In genomic region chr19:42115219-42115618, GRCh38 we compare ENCODE assay signal across 12 cellular contexts. TPM values are rescaled to one million over a fixed set of nuclear protein-coding genes. Genes with fewer than 3 reads are reported as not detected.
DNase-seq lines count a peak whose midpoint lies in the region; ATAC-seq and TF ChIP-seq lines count a peak whose summit lies in the region.
"Had no signal": no experiment of that assay in that cellular context is flagged by ENCODE, and none has a peak within 500 bp of the region (broad histone marks: within the 10 kb centered on the region; RNA-seq: fewer than 3 reads in every experiment).

No MANE protein-coding gene starts in this region.

- TF ChIP-seq CTCF in cardiac muscle cell (IDR thresholded peaks at IDR 0.05; ENCODE audit: low read depth, low read length) (no peak), RWPE1 (conservative IDR thresholded peaks at IDR 0.05; ENCODE audit: low read depth) (no peak), fibroblast of mammary gland (conservative IDR thresholded peaks at IDR 0.05; ENCODE audit: control insufficient read depth, insufficient read depth, low read depth, low read length) (no peak), WTC11 (IDR thresholded peaks at IDR 0.05) (no peak), ovary (IDR thresholded peaks at IDR 0.05) (no peak)

- H3K27me3 Mint-ChIP-seq in stimulated activated naive CD8-positive, alpha-beta T cell treated with anti-CD3 and anti-CD28 coated beads, Interleukin-15, amount 100 ng/mL, for 72 hours = no peaks in the 10 kb centered on the region
- H3K27me3 Mint-ChIP-seq in WTC11 (ENCODE audit: low read depth) = peaks cover 4% of the 10 kb centered on the region
- H3K27me3 Mint-ChIP-seq: dendritic cell treated with granulocyte-macrophage colony-stimulating factor and Interleukin-4, amounts not matched to agents 40 ng/mL and 50 ng/mL, for 4 days had no signal

- WGBS in ovary, 3 donors = 15 to 24% (median 16%) methylated on average over 4 of the region's 4 CpGs

- H3K9me3 Mint-ChIP-seq in stimulated activated naive CD8-positive, alpha-beta T cell treated with anti-CD3 and anti-CD28 coated beads, Interleukin-15, amount 100 ng/mL, for 72 hours = no peaks in the 10 kb centered on the region
- H3K9me3 Mint-ChIP-seq in WTC11 = no peaks in the 10 kb centered on the region
- H3K9me3 Mint-ChIP-seq: dendritic cell treated with granulocyte-macrophage colony-stimulating factor and Interleukin-4, amounts not matched to agents 40 ng/mL and 50 ng/mL, for 4 days had no signal

- H3K9me3 ChIP-seq in cardiac muscle cell (ENCODE audit: low read depth) = no peaks in the 10 kb centered on the region
- H3K9me3 ChIP-seq in ovary = no peaks in the 10 kb centered on the region
- H3K9me3 ChIP-seq: prostate gland had no signal

- H3K27ac ChIP-seq in cardiac muscle cell (no peak overlapping the region), RWPE1 (peak overlapping the region; percentile 93), ovary (no peak overlapping the region)
- H3K27ac ChIP-seq: prostate gland had no signal

- CTCF ChIA-PET in RWPE1 (lab: Yijun Ruan, JAX) (no interaction called here), WTC11 (lab: Charles Lee) (interaction anchor here (1.0 to 4.5 kb wide), 10 partner anchors 13 to 128 kb away, joined by 3 to 52 read pairs (median 8); partner anchors contain the start of genes POU2F2 and ZNF574)

- intact Hi-C loops in left ventricle myocardium superior (cut with micrococcal nuclease) (no loop called here), ovary (cut with DNase I) (no loop called here)

- no peaks in the 10 kb centered on the region for H3K4me1 ChIP-seq in cardiac muscle cell (ENCODE audit: low read depth)
- H3K4me1 ChIP-seq in ovary (ENCODE audit: insufficient read depth) = no peaks in the 10 kb centered on the region
- H3K4me1 ChIP-seq: prostate gland had no signal

- no peak overlapping the region for H3K4me3 Mint-ChIP-seq in stimulated activated naive CD8-positive, alpha-beta T cell treated with anti-CD3 and anti-CD28 coated beads, Interleukin-15, amount 100 ng/mL, for 72 hours
- no peak overlapping the region for H3K4me3 Mint-ChIP-seq in WTC11
- H3K4me3 Mint-ChIP-seq: dendritic cell treated with granulocyte-macrophage colony-stimulating factor and Interleukin-4, amounts not matched to agents 40 ng/mL and 50 ng/mL, for 4 days had no signal

- no peaks in the 10 kb centered on the region for H3K36me3 ChIP-seq in cardiac muscle cell
- H3K36me3 ChIP-seq in ovary = no peaks in the 10 kb centered on the region
- H3K36me3 ChIP-seq: prostate gland had no signal

- ATAC-seq in left ventricle myocardium superior (no peak), WTC11 (no peak)
- ATAC-seq in stimulated activated naive CD8-positive, alpha-beta T cell treated with anti-CD3 and anti-CD28 coated beads, Interleukin-15, amount 100 ng/mL, for 72 hours = no peak

- H3K4me1 Mint-ChIP-seq in stimulated activated naive CD8-positive, alpha-beta T cell treated with anti-CD3 and anti-CD28 coated beads, Interleukin-15, amount 100 ng/mL, for 72 hours = peaks cover 79% of the 10 kb centered on the region
- peaks cover 12% of the 10 kb centered on the region for H3K4me1 Mint-ChIP-seq in WTC11

- no peak for TF ChIP-seq EP300 in ovary (IDR thresholded peaks at IDR 0.05)

- H3K36me3 Mint-ChIP-seq in WTC11 = no peaks in the 10 kb centered on the region

- H3K4me3 ChIP-seq in cardiac muscle cell (no peak overlapping the region), fibroblast of mammary gland (ENCODE audit: control insufficient read depth, low read depth, low read length) (no peak overlapping the region), ovary (no peak overlapping the region)
- H3K4me3 ChIP-seq: prostate gland had no signal

- H3K27ac Mint-ChIP-seq in stimulated activated naive CD8-positive, alpha-beta T cell treated with anti-CD3 and anti-CD28 coated beads, Interleukin-15, amount 100 ng/mL, for 72 hours = peak overlapping the region; percentile 27 to 77
- no peak overlapping the region for H3K27ac Mint-ChIP-seq in WTC11
- H3K27ac Mint-ChIP-seq: dendritic cell treated with granulocyte-macrophage colony-stimulating factor and Interleukin-4, amounts not matched to agents 40 ng/mL and 50 ng/mL, for 4 days had no signal

- TF ChIP-seq POLR2A in ovary (IDR thresholded peaks at IDR 0.05) = no peak

- DNase-seq in cardiac muscle cell (ENCODE audit: low read depth in 1 of 2, low spot score in 1 of 2) = peak; percentile 32 to 64
- no peak for DNase-seq in left ventricle myocardium superior
- no peak for DNase-seq in RWPE1 (ENCODE audit: low spot score)
- DNase-seq in fibroblast of mammary gland (ENCODE audit: low read depth) = peak; percentile 30
- no peak for DNase-seq in stimulated activated naive CD8-positive, alpha-beta T cell treated with anti-CD3 and anti-CD28 coated beads, Interleukin-15, amount 100 ng/mL, for 72 hours
- no peak for DNase-seq in WTC11 (ENCODE audit: low spot score)
- no peak for DNase-seq in central memory CD4-positive, alpha-beta T cell
- DNase-seq in ovary = no peak
- DNase-seq: midbrain, SIG-M5 had no signal

- no peaks in the 10 kb centered on the region for H3K27me3 ChIP-seq in cardiac muscle cell
- no peaks in the 10 kb centered on the region for H3K27me3 ChIP-seq in ovary

- POLR2A ChIA-PET in RWPE1 (lab: Yijun Ruan, JAX; ENCODE audit: low non-redundant PET) = interaction anchor here (0.6 kb wide), 2 partner anchors 12 to 101 kb away, joined by 4 to 10 read pairs; no protein-coding TSS in a partner anchor
- POLR2A ChIA-PET in WTC11 (lab: Charles Lee) = no interaction called here

TF ChIP-seq in WTC11, 78 proteins besides CTCF, POLR2A, EP300 and RAD21:
- TF ChIP-seq PRRX2 (CRISPR knock-in tag; IDR thresholded peaks at IDR 0.05) (no peak), MAX (CRISPR knock-in tag; IDR thresholded peaks at IDR 0.05) (no peak), TEAD4 (CRISPR knock-in tag; IDR thresholded peaks at IDR 0.05) (no peak), ZNF423 (CRISPR knock-in tag; IDR thresholded peaks at IDR 0.05) (no peak), NFE2L1 (CRISPR knock-in tag; IDR thresholded peaks at IDR 0.05) (no peak), OVOL2 (CRISPR knock-in tag; IDR thresholded peaks at IDR 0.05; ENCODE audit: borderline replicate concordance) (no peak), ZNF121 (CRISPR knock-in tag; IDR thresholded peaks at IDR 0.05) (no peak), E2F1 (CRISPR knock-in tag; IDR thresholded peaks at IDR 0.05) (no peak)

RNA-seq across cellular contexts. Expression of gene POU2F2, which starts 17.0 kb away (rescaled TPM):
- not detected in 2 replicates for total RNA-seq in cardiac muscle cell
- 0.12 and 0.31 TPM in 2 replicates for polyA plus RNA-seq in cardiac muscle cell
- total RNA-seq in left ventricle myocardium superior = 1.8 TPM
- total RNA-seq in WTC11 (2021) = 6.0 to 7.7 TPM (median 6.6 TPM) in 3 replicates
- 1 to 10 TPM in 4 of 7 donors, under 1 TPM in 2, not detected in 1; 0.72 to 4.3 (median 1.4) TPM for total RNA-seq in ovary
- polyA plus RNA-seq in ovary = 1 to 10 TPM in 1 of 2 donors, under 1 TPM in 1; 0.52 to 1.2 TPM

RNA-seq across cellular contexts. Expression of gene ZNF574, which starts 39.3 kb away (rescaled TPM):
- total RNA-seq in cardiac muscle cell (29.2 and 36.2 TPM in 2 replicates), left ventricle myocardium superior (10.2 TPM), WTC11 (2021) (30.6 to 34.0 TPM (median 33.4 TPM) in 3 replicates), ovary (10 to 100 TPM; 10.3 to 24.6 (median 18.2) TPM)
- polyA plus RNA-seq in cardiac muscle cell (23.9 and 32.5 TPM in 2 replicates), ovary (10 to 100 TPM in 1 of 2 donors, 1 to 10 TPM in 1; 2.4 to 14.9 TPM)

RNA-seq across cellular contexts. Expression of gene GRIK5, which starts 45.2 kb away (rescaled TPM):
- total RNA-seq in cardiac muscle cell (9.1 and 11.8 TPM in 2 replicates), left ventricle myocardium superior (5.4 TPM), WTC11 (2021) (52.3 to 71.3 TPM (median 66.3 TPM) in 3 replicates), ovary (10 to 100 TPM in 2 of 7 donors, 1 to 10 TPM in 5; 1.7 to 16.3 (median 3.7) TPM)
- polyA plus RNA-seq in cardiac muscle cell (3.4 and 6.3 TPM in 2 replicates), ovary (1 to 10 TPM; 2.9 to 5.3 TPM)

Comparison
In these comparisons a context has a peak if more than half of its experiments do, and no peak if none do; other contexts are left out.
1. DNase-seq: peak in cardiac muscle cell (2 of 2) and fibroblast of mammary gland (single experiment); none in left ventricle myocardium superior (single experiment), RWPE1 (single experiment), stimulated activated naive CD8-positive, alpha-beta T cell treated with anti-CD3 and anti-CD28 coated beads, Interleukin-15, amount 100 ng/mL, for 72 hours (0 of 2), WTC11 (single experiment), central memory CD4-positive, alpha-beta T cell (single experiment) and ovary (0 of 5).